Comparison of ENCODE assay signal across 23 cellular contexts in the genomic region with DNA sequence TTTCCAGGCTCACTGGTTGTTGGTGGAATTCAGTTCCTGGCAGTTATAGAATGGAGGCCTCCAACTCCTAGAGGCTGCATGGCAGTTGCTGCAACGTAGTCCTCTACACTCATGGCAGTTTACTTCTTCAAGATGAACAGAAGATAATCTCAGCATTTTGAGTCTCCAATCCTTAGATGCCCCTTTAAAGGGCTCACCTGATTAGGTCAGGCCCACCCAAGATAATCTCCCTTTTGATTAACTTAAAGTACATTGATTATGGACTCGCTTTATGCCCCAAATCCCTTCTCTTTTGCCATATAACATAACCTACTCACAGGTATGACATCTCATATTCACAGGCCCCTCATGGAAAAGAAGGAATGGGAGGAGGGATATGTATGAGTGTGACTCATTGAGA.
A peak's percentile ranks its signal among the peaks of the same experiment; 100 is the strongest.
DNase-seq lines count a peak whose midpoint lies in the region; ATAC-seq and TF ChIP-seq lines count a peak whose summit lies in the region.
"Had no signal": no experiment of that assay in that cellular context is flagged by ENCODE, and none has a peak within 500 bp of the region (broad histone marks: within the 10 kb centered on the region; RNA-seq: fewer than 3 reads in every experiment).

No MANE protein-coding gene starts in this region.

- H3K9me3 ChIP-seq in Karpas-422 (ENCODE audit: low read length) (no peaks in the 10 kb centered on the region), upper lobe of right lung (no peaks in the 10 kb centered on the region)
- H3K9me3 ChIP-seq: BE2C, BLaER1 had no signal

- peak; percentile 33 for DNase-seq in activated CD4-positive, alpha-beta T cell treated with anti-CD3 and anti-CD28 coated beads, Interleukin-2, amount 10 ng/mL, durations not matched to agents 24 days and 14 days
- no peak for DNase-seq in activated CD4-positive, alpha-beta T cell treated with anti-CD3 and anti-CD28 coated beads for 48 hours
- DNase-seq in Karpas-422: no peak
- no peak for DNase-seq in upper lobe of right lung
- no peak for DNase-seq in occipital lobe (lab: John Stamatoyannopoulos, UW)
- DNase-seq: ACHN; BE2C; C1 segment of cervical spinal cord; CD4-positive, alpha-beta memory T cell; CD4-positive, CD25-positive, alpha-beta regulatory T cell; CD8-positive, alpha-beta memory T cell; COR-L47; DMS 273 treated with DMSO at 0.1 percent for 48 hours; DMS153; DMS53; DMS79; DND-41; EL; GDM1 had no signal

- H3K9ac ChIP-seq in Karpas-422 (ENCODE audit: low read length): no peak overlapping the region
- H3K9ac ChIP-seq: BLaER1 had no signal

- peak overlapping the region; percentile 36; the same call in 1 of the 2 replicates for H2AFZ ChIP-seq in Karpas-422 (ENCODE audit: low read length)

- no peak overlapping the region for H3K4me3 Mint-ChIP-seq in activated CD4-positive, alpha-beta T cell treated with anti-CD3 and anti-CD28 coated beads, Interleukin-2, amount 10 ng/mL, durations not matched to agents 24 days and 14 days
- H3K4me3 Mint-ChIP-seq: CD14-positive monocyte; CD4-positive, alpha-beta memory T cell; CD4-positive, CD25-positive, alpha-beta regulatory T cell; CD8-positive, alpha-beta memory T cell had no signal

- H3K36me3 Mint-ChIP-seq in activated CD4-positive, alpha-beta T cell treated with anti-CD3 and anti-CD28 coated beads, Interleukin-2, amount 10 ng/mL, durations not matched to agents 24 days and 14 days (ENCODE audit: low read depth): no peaks in the 10 kb centered on the region
- H3K36me3 Mint-ChIP-seq: CD4-positive, alpha-beta memory T cell; CD4-positive, CD25-positive, alpha-beta regulatory T cell had no signal

- H3K27me3 Mint-ChIP-seq in activated CD4-positive, alpha-beta T cell treated with anti-CD3 and anti-CD28 coated beads, Interleukin-2, amount 10 ng/mL, durations not matched to agents 24 days and 14 days: no peaks in the 10 kb centered on the region
- H3K27me3 Mint-ChIP-seq: CD4-positive, CD25-positive, alpha-beta regulatory T cell had no signal

- H3K27ac Mint-ChIP-seq in activated CD4-positive, alpha-beta T cell treated with anti-CD3 and anti-CD28 coated beads, Interleukin-2, amount 10 ng/mL, durations not matched to agents 24 days and 14 days: no peak overlapping the region
- H3K27ac Mint-ChIP-seq: CD14-positive monocyte; CD4-positive, alpha-beta memory T cell; CD4-positive, CD25-positive, alpha-beta regulatory T cell; CD8-positive, alpha-beta memory T cell had no signal

- H3K36me3 ChIP-seq in Karpas-422 (ENCODE audit: insufficient read depth, low read length) (no peaks in the 10 kb centered on the region), upper lobe of right lung (no peaks in the 10 kb centered on the region)
- H3K36me3 ChIP-seq: BE2C, BLaER1 had no signal

- H3K79me2 ChIP-seq in Karpas-422 (ENCODE audit: low read length): no peaks in the 10 kb centered on the region

- no peak for ATAC-seq in upper lobe of right lung
- ATAC-seq: GM12878 had no signal

- H3K4me3 ChIP-seq in Karpas-422 (ENCODE audit: low read length) (no peak overlapping the region), upper lobe of right lung (no peak overlapping the region)
- H3K4me3 ChIP-seq: BLaER1, GM12878 had no signal

- H3K9me3 Mint-ChIP-seq in activated CD4-positive, alpha-beta T cell treated with anti-CD3 and anti-CD28 coated beads, Interleukin-2, amount 10 ng/mL, durations not matched to agents 24 days and 14 days: no peaks in the 10 kb centered on the region
- H3K9me3 Mint-ChIP-seq: CD4-positive, CD25-positive, alpha-beta regulatory T cell had no signal

- no peak overlapping the region for H3K4me2 ChIP-seq in Karpas-422 (ENCODE audit: low read depth, low read length, poor library complexity, severe bottlenecking)
- H3K4me2 ChIP-seq: BLaER1 had no signal

- H3K27ac ChIP-seq in Karpas-422 (ENCODE audit: low read length) (no peak overlapping the region), upper lobe of right lung (no peak overlapping the region)
- H3K27ac ChIP-seq: 22Rv1, BLaER1 had no signal

- H3K4me1 ChIP-seq in Karpas-422 (ENCODE audit: low read length) (no peaks in the 10 kb centered on the region), upper lobe of right lung (no peaks in the 10 kb centered on the region)
- H3K4me1 ChIP-seq: BE2C, BLaER1 had no signal

- H3K4me1 Mint-ChIP-seq in activated CD4-positive, alpha-beta T cell treated with anti-CD3 and anti-CD28 coated beads, Interleukin-2, amount 10 ng/mL, durations not matched to agents 24 days and 14 days: no peaks in the 10 kb centered on the region
- H3K4me1 Mint-ChIP-seq: CD14-positive monocyte; CD4-positive, alpha-beta memory T cell; CD4-positive, CD25-positive, alpha-beta regulatory T cell; CD8-positive, alpha-beta memory T cell had no signal

- no peaks in the 10 kb centered on the region for H4K20me1 ChIP-seq in Karpas-422 (ENCODE audit: insufficient read depth, low read depth, low read length)
- H4K20me1 ChIP-seq: BLaER1 had no signal

- no peak for TF ChIP-seq CTCF in upper lobe of right lung (IDR thresholded peaks at IDR 0.05)

- peaks cover 5% of the 10 kb centered on the region; the same call in 1 of the 2 replicates for H3K9me2 ChIP-seq in Karpas-422 (replicated peaks; ENCODE audit: insufficient read depth, low read length)

- intact Hi-C loops in activated CD4-positive, alpha-beta T cell treated with anti-CD3 and anti-CD28 coated beads, Interleukin-2, amount 10 ng/mL, durations not matched to agents 24 days and 14 days (cut with micrococcal nuclease): no loop called here
- intact Hi-C loops in upper lobe of right lung (cut with DNase I): no loop called here

- H3K27me3 ChIP-seq in Karpas-422 (ENCODE audit: low read length) (no peaks in the 10 kb centered on the region), upper lobe of right lung (no peaks in the 10 kb centered on the region)
- H3K27me3 ChIP-seq: BE2C, BLaER1 had no signal
